Comparison of ENCODE assay signal across 16 cellular contexts in genomic region chr11:112844530-112844929, GRCh38.
DNase-seq lines count a peak whose midpoint lies in the region.
"Had no signal": no experiment of that assay in that cellular context is flagged by ENCODE, and none has a peak within 500 bp of the region (broad histone marks: within the 10 kb centered on the region; RNA-seq: fewer than 3 reads in every experiment).

No MANE protein-coding gene starts in this region.

- intact Hi-C loops in posterior cingulate gyrus (cut with DNase I): loop anchor here (2.0 kb wide), 1 partner anchor 58 kb away; no protein-coding TSS in a partner anchor

- peak overlapping the region; percentile 83 for H3K27ac ChIP-seq in cingulate gyrus (ENCODE audit: low read depth, low read length)

- DNase-seq in ELF-1 (ENCODE audit: low read depth, low spot score) (peak; percentile 35), hypothalamus (lab: John Stamatoyannopoulos, UW) (peak in 47 of 51 donors; percentile 23 to 93 (median 76)), posterior cingulate gyrus (peak; percentile 73 to 98 (median 86)), NCI-H2081 treated with DMSO at 0.1 percent for 48 hours (lab: John Stamatoyannopoulos, UW) (no peak), activated gamma-delta T cell treated with Interleukin-2 at 50 U/mL for 16 hours (no peak), GM19240 (ENCODE audit: insufficient read length, low spot score) (no peak), iPS-NIHi11 (ENCODE audit: low spot score) (no peak)
- DNase-seq: activated B cell treated with CpG ODN at 0.5 μM for 24 hours; cerebellar nuclear complex; foreskin fibroblast; MG63; NCI-H1694 treated with DMSO at 0.1 percent for 48 hours; NCI-H446; stimulated activated CD4-positive, alpha-beta T cell treated with anti-CD3 and anti-CD28 coated beads, Interleukin-2, amount 100 ng/mL, for 24 hours; T-helper 2 cell had no signal

Comparison
In these comparisons a context has a peak if more than half of its experiments do, and no peak if none do; other contexts are left out.
1. DNase-seq: peak in ELF-1 (single experiment), hypothalamus (47 of 51) and posterior cingulate gyrus (10 of 10); none in NCI-H2081 treated with DMSO at 0.1 percent for 48 hours (single experiment), activated gamma-delta T cell treated with Interleukin-2 at 50 U/mL for 16 hours (single experiment), GM19240 (single experiment) and iPS-NIHi11 (single experiment).